ENCODE assay signal across 9 cellular contexts in the genomic region with DNA sequence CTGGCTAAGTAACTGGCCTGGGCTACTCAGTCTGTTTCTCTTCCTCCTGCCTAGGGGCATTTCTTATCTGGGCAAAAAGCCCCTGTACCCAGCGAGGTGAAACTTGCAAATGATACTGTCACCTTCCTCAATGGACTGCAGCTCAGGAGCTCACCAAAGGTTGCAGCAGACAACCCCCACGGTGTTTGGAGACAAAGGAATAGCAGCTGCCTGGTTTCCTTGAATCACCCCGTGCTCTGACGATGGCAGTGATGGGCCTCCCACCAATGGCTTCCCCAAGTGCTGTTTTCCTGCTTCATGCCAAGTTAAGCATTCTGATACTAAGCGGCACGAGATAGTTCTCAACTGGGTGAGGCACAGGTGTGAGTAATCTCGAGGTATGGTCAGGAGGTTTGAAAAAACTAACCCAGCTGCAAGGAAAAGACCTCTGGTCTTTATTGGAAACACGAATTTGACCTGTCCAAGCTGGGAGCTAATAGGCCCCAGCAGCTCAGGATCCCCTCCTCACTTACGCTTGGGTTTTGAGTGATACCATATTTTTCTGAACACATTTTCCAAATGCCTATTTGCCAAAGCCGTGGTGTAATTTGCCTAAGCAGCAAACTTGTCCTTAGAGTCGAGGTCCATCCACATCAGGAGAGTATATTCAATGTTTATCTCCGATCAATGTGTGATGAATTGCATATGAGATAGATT.
DNase-seq lines count a peak whose midpoint lies in the region; ATAC-seq, FAIRE-seq and TF ChIP-seq lines count a peak whose summit lies in the region.
"Had no signal": no experiment of that assay in that cellular context is flagged by ENCODE, and none has a peak within 500 bp of the region (broad histone marks: within the 10 kb centered on the region; RNA-seq: fewer than 3 reads in every experiment).

No MANE protein-coding gene starts in this region.

- DNase-seq in astrocyte of the hippocampus (ENCODE audit: low read depth, low spot score) (peak; percentile 31), glomerular visceral epithelial cell (ENCODE audit: extremely low spot score) (no peak), testis (no peak), kidney (no peak)
- DNase-seq: amniotic stem cell had no signal

- H3K4me3 ChIP-seq in neuron (ENCODE audit: low read length) = peak overlapping the region; percentile 90
- H3K4me3 ChIP-seq in testis = no peak overlapping the region
- no peak overlapping the region for H3K4me3 ChIP-seq in kidney (ENCODE audit: low read length in 2 of 2)

- no peak for TF ChIP-seq POLR2A in testis (IDR thresholded peaks at IDR 0.05)

- peaks cover 31% of the 10 kb centered on the region for H3K4me1 ChIP-seq in neuron (ENCODE audit: insufficient read depth, low read length)
- H3K4me1 ChIP-seq in testis = peaks cover 11% of the 10 kb centered on the region
- peaks cover 11 to 15% of the 10 kb centered on the region in 2 donors for H3K4me1 ChIP-seq in kidney (ENCODE audit: control insufficient read depth in 1 of 2, insufficient read depth in 1 of 2, low read depth in 1 of 2, low read length in 2 of 2)

- H2AFZ ChIP-seq in neuron (ENCODE audit: low read depth, low read length) = peak overlapping the region; percentile 33

- no peak for FAIRE-seq in kidney (lab: Jason Lieb, UNC)

- no peaks in the 10 kb centered on the region for H3K27me3 ChIP-seq in neuron (ENCODE audit: insufficient read depth, low read length)
- no peaks in the 10 kb centered on the region for H3K27me3 ChIP-seq in testis

- no peak overlapping the region for H3K27ac ChIP-seq in testis
- H3K27ac ChIP-seq in kidney (ENCODE audit: low read depth in 2 of 2, low read length in 2 of 2) = no peak overlapping the region

- H3K36me3 ChIP-seq in neuron (ENCODE audit: insufficient read depth, low read length) (no peaks in the 10 kb centered on the region), testis (ENCODE audit: low read depth, missing control alignments) (no peaks in the 10 kb centered on the region), kidney (ENCODE audit: control insufficient read depth in 1 of 2, insufficient read depth in 2 of 2, low read length in 2 of 2) (no peaks in the 10 kb centered on the region)

- intact Hi-C loops in testis (cut with DNase I; ENCODE audit: low total_unique reads) (no loop called here), kidney (cut with DNase I) (no loop called here)

- 79 to 85% methylated on average over 12 of the region's 12 CpGs for WGBS in testis, 2 donors

- peak overlapping the region in 1 of 2 donors; percentile 35 for H3K9ac ChIP-seq in kidney (ENCODE audit: low read length in 2 of 2)

- peak; percentile 53 for ATAC-seq in GM18502 (IDR thresholded peaks at IDR 0.05; ENCODE audit: poor library complexity, unreplicated experiment)
- peak; percentile 63 for ATAC-seq in HG03108 (IDR thresholded peaks at IDR 0.05; ENCODE audit: unreplicated experiment)
- ATAC-seq in GM18511 (IDR thresholded peaks at IDR 0.05; ENCODE audit: unreplicated experiment) = no peak

- TF ChIP-seq CTCF in testis (IDR thresholded peaks at IDR 0.05) = no peak
- no peak for TF ChIP-seq CTCF in kidney (IDR thresholded peaks at IDR 0.05; ENCODE audit: borderline replicate concordance, extremely low read depth, insufficient read depth)

- H3K9me3 ChIP-seq in neuron (ENCODE audit: low read length) (no peaks in the 10 kb centered on the region), testis (no peaks in the 10 kb centered on the region), kidney (ENCODE audit: control insufficient read depth in 1 of 2, low read length in 2 of 2) (no peaks in the 10 kb centered on the region)
